Comparison of ENCODE assay signal across 32 cellular contexts in the genomic region with DNA sequence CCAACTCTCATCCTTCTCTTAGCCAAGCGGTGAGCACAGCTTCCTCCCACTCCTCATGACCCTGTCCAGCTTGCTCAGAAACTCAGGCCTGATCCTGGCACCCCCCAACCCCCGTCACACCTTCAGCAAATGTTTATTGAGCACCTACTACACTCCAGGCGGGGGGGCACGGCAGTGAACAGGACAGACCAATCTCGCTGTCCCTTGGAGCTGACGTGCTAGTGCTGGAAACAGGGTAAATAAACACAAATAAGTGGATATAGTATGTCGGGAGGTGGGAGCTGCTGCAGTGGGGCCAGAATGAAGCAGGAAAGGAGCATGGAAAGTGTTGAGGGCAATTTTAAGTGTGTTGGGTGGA. TPM values are rescaled to one million over a fixed set of nuclear protein-coding genes. Genes with fewer than 3 reads are reported as not detected.
"Had no signal": no experiment of that assay in that cellular context is flagged by ENCODE, and none has a peak within 500 bp of the region (broad histone marks: within the 10 kb centered on the region; RNA-seq: fewer than 3 reads in every experiment).

No MANE protein-coding gene starts in this region.

- DNase-seq: colonic mucosa; effector CD8-positive, alpha-beta T cell; endodermal cell; foreskin keratinocyte; heart left ventricle; left cardiac atrium; left lung; mesenchymal stem cell; naive thymus-derived CD8-positive, alpha-beta T cell; nephron progenitor cell; occipital lobe; psoas muscle; spleen; stimulated activated CD4-positive, alpha-beta T cell treated with anti-CD3 and anti-CD28 coated beads, Interleukin-4, amount 100 ng/mL, for 4 hours; stimulated activated naive CD8-positive, alpha-beta T cell treated with anti-CD3 and anti-CD28 coated beads, Interleukin-15, Interleukin-2, amounts not matched to agents 100 U/mL and 50 U/mL, for 24 hours had no signal

- ATAC-seq: foreskin keratinocyte; gastroesophageal sphincter; heart left ventricle; left cardiac atrium; left lung; naive thymus-derived CD8-positive, alpha-beta T cell; psoas muscle; right cardiac atrium; stimulated activated memory B cell treated with anti-CD40 and anti-IgM and Interleukin-4, amounts not matched to agents 10 μg/mL and 1 μg/mL and 100 μg/mL, for 72 hours; stimulated activated naive CD8-positive, alpha-beta T cell treated with anti-CD3 and anti-CD28 coated beads, Interleukin-15, Interleukin-2, amounts not matched to agents 100 U/mL and 50 U/mL, for 24 hours had no signal

- H3K4me1 ChIP-seq: colonic mucosa, esophagus muscularis mucosa, foreskin keratinocyte, gastroesophageal sphincter, left lung, parathyroid adenoma, psoas muscle, tibial nerve had no signal

- H3K36me3 Mint-ChIP-seq: naive thymus-derived CD8-positive, alpha-beta T cell; stimulated activated memory B cell treated with anti-CD40 and anti-IgM and Interleukin-4, amounts not matched to agents 10 μg/mL and 1 μg/mL and 100 μg/mL, for 72 hours had no signal

- H3K27me3 ChIP-seq: colonic mucosa, foreskin keratinocyte, hepatocyte, upper lobe of left lung had no signal

- H3K36me3 ChIP-seq: colonic mucosa, esophagus muscularis mucosa, gastroesophageal sphincter, heart left ventricle, left lung, spleen, thoracic aorta, tibial nerve, upper lobe of left lung had no signal

- H3K9me3 ChIP-seq: colonic mucosa, upper lobe of left lung had no signal

- H3K27ac ChIP-seq: colonic mucosa, esophagus muscularis mucosa, foreskin keratinocyte, gastroesophageal sphincter, heart left ventricle, hepatocyte, left lung, parathyroid adenoma, psoas muscle, skin epidermis, spleen, thoracic aorta, tibial nerve, upper lobe of left lung had no signal

- H3K9ac ChIP-seq: parathyroid adenoma had no signal

- H3K4me2 ChIP-seq: hepatocyte had no signal

- H3K4me1 Mint-ChIP-seq: naive thymus-derived CD8-positive, alpha-beta T cell; stimulated activated memory B cell treated with anti-CD40 and anti-IgM and Interleukin-4, amounts not matched to agents 10 μg/mL and 1 μg/mL and 100 μg/mL, for 72 hours had no signal

- H3K4me3 ChIP-seq: colonic mucosa, esophagus muscularis mucosa, gastroesophageal sphincter, heart left ventricle, hepatocyte, left lung, psoas muscle, skin epidermis, spleen, thoracic aorta, tibial nerve, upper lobe of left lung had no signal

- H3K27ac Mint-ChIP-seq: dendritic cell treated with granulocyte-macrophage colony-stimulating factor and Interleukin-4, amounts not matched to agents 40 ng/mL and 50 ng/mL, for 4 days; endodermal cell; nephron progenitor cell; stimulated activated memory B cell treated with anti-CD40 and anti-IgM and Interleukin-4, amounts not matched to agents 10 μg/mL and 1 μg/mL and 100 μg/mL, for 72 hours had no signal

- H3K79me2 ChIP-seq: hepatocyte, parathyroid adenoma had no signal

- H3K9me3 Mint-ChIP-seq: dendritic cell treated with granulocyte-macrophage colony-stimulating factor and Interleukin-4, amounts not matched to agents 40 ng/mL and 50 ng/mL, for 4 days; endodermal cell; stimulated activated memory B cell treated with anti-CD40 and anti-IgM and Interleukin-4, amounts not matched to agents 10 μg/mL and 1 μg/mL and 100 μg/mL, for 72 hours had no signal

- H3K4me3 Mint-ChIP-seq: dendritic cell treated with granulocyte-macrophage colony-stimulating factor and Interleukin-4, amounts not matched to agents 40 ng/mL and 50 ng/mL, for 4 days; endodermal cell; naive thymus-derived CD8-positive, alpha-beta T cell; nephron progenitor cell; stimulated activated memory B cell treated with anti-CD40 and anti-IgM and Interleukin-4, amounts not matched to agents 10 μg/mL and 1 μg/mL and 100 μg/mL, for 72 hours had no signal

RNA-seq across cellular contexts. Expression of a gene that starts 7.4 kb away (rescaled TPM):
- total RNA-seq: endothelial cell of umbilical vein; epithelial cell of proximal tubule; esophagus muscularis mucosa; foreskin keratinocyte; kidney epithelial cell; lung microvascular endothelial cell; myocyte; naive thymus-derived CD8-positive, alpha-beta T cell; occipital lobe; renal cortical epithelial cell; thoracic aorta; tibial nerve had no signal
- polyA plus RNA-seq: endothelial cell of umbilical vein; naive thymus-derived CD8-positive, alpha-beta T cell had no signal
